In the genomic region with DNA sequence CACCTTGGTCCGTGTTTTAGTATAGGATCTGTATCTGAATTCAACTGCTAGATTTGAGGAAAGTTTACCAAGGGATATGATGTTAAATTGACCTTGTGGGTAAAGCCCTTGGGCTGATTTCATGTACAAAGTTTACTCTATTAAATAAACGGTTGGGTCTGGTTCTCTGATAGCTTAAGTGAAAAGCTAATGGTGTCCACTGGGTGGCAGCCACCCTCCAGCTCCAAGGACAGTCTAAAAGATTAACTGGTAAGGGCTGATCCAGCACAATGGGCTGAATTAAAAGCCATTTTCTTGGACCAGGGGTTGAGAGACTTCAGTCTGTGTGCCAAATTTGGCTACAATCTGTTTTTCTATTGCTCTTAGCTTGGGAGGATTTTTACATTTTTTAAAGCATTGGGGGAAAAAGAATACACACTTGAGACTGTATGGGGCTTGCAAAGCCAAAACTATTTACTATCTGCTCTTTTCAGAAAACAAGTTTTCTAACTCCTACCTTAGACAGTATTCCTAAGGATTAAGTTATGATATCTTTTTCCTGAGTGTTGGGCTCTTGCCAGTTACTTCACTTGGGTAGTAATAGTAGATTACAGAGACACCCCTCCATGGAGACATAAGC, we compare ENCODE assay signal across 9 cellular contexts.
DNase-seq lines count a peak whose midpoint lies in the region; TF ChIP-seq lines count a peak whose summit lies in the region.
"Had no signal": no experiment of that assay in that cellular context is flagged by ENCODE, and none has a peak within 500 bp of the region (broad histone marks: within the 10 kb centered on the region; RNA-seq: fewer than 3 reads in every experiment).

No MANE protein-coding gene starts in this region.

- H3K4me3 ChIP-seq in tibial nerve = no peak overlapping the region
- H3K4me3 ChIP-seq: lung had no signal

- TF ChIP-seq CTCF in AG09319 (IDR thresholded peaks at IDR 0.05; ENCODE audit: low read depth, low read length) (peak; percentile 70), GM13976 (IDR thresholded peaks at IDR 0.05; ENCODE audit: borderline replicate concordance, control extremely low read depth, extremely low read depth, insufficient read depth, missing control alignments) (peak; percentile 49), tibial nerve (IDR thresholded peaks at IDR 0.05) (peak; percentile 45 to 59 (median 48))

- no peak for TF ChIP-seq POLR2A in tibial nerve (IDR thresholded peaks at IDR 0.05)

- peaks cover 0 to 15% (median 2%) of the 10 kb centered on the region in 4 donors for H3K4me1 ChIP-seq in tibial nerve

- 13% methylated on average over 2 of the region's 2 CpGs for WGBS in tibial nerve, 2 donors

- no peak for TF ChIP-seq EP300 in tibial nerve (IDR thresholded peaks at IDR 0.05)

- H3K27ac ChIP-seq in tibial nerve = no peak overlapping the region

- in situ Hi-C loops in GM13976 (cut with MboI; ENCODE audit: low sequenced_read_pairs, unreplicated experiment) = loop anchor here (10.0 kb wide), 1 partner anchor 510 kb away; no protein-coding TSS in a partner anchor

- H3K36me3 ChIP-seq in tibial nerve = no peaks in the 10 kb centered on the region

- no peaks in the 10 kb centered on the region for H3K9me3 ChIP-seq in tibial nerve

- H3K27me3 ChIP-seq in tibial nerve = no peaks in the 10 kb centered on the region

- DNase-seq in AG09319 (ENCODE audit: extremely low read depth, low read depth) (peak; percentile 23), GM13976 (ENCODE audit: low spot score) (peak; percentile 49), Kasumi-1 (lab: John Stamatoyannopoulos, UW) (peak; percentile 70 to 81), SW480 (ENCODE audit: low spot score) (peak; percentile 59), ecto neural progenitor cell (ENCODE audit: low spot score) (peak; percentile 54), medulla oblongata (ENCODE audit: extremely low spot score) (peak; percentile 79), tibial nerve (ENCODE audit: low spot score in 2 of 2) (peak in 1 of 2 donors; percentile 35), NCI-H128 (lab: John Stamatoyannopoulos, UW; ENCODE audit: unreplicated experiment) (no peak)
